12 cellular contexts compared by ENCODE assay signal in the genomic region with DNA sequence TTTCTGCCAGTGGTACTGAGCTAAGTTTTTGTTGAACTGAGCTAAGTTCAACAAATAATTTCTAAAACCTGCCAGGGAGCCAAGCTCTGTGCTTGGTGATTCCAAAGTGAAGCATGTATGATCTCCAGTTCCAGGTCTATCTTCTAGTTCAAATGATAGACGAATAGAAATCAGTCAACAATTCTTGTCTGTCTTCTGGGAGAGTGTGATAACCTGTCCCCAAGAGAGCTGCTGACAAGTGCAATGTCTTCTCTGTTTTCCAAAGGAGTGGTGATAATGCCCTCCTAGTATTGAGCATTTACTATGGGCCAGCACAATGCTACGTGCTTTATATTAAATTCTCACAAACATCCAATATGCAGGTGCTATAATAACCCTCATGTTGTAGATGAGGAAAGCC.
"Had no signal": no experiment of that assay in that cellular context is flagged by ENCODE, and none has a peak within 500 bp of the region (broad histone marks: within the 10 kb centered on the region; RNA-seq: fewer than 3 reads in every experiment).

No MANE protein-coding gene starts in this region.

- H3K4me3 ChIP-seq: psoas muscle, right lobe of liver had no signal

- H3K27ac Mint-ChIP-seq: activated CD4-positive, alpha-beta memory T cell treated with anti-CD3 and anti-CD28 coated beads, Interleukin-2, amount 10 ng/mL, durations not matched to agents 7 days and 5 days; activated naive CD4-positive, alpha-beta T cell treated with anti-CD3 and anti-CD28 coated beads, Interleukin-2, amount 50 U/mL, for 72 hours; activated T-cell treated with anti-CD3 and anti-CD28 coated beads, Interleukin-2, amount 50 U/mL, for 24 hours; effector memory CD8-positive, alpha-beta T cell; stimulated activated naive CD8-positive, alpha-beta T cell treated with anti-CD3 and anti-CD28 coated beads, Interleukin-15, Interleukin-2, amounts not matched to agents 100 ng/mL and 50 ng/mL, for 24 hours had no signal

- H3K9me3 ChIP-seq: psoas muscle, right lobe of liver had no signal

- H3K27me3 ChIP-seq: right lobe of liver had no signal

- H3K27me3 Mint-ChIP-seq: activated CD4-positive, alpha-beta memory T cell treated with anti-CD3 and anti-CD28 coated beads, Interleukin-2, amount 10 ng/mL, durations not matched to agents 7 days and 5 days; activated T-cell treated with anti-CD3 and anti-CD28 coated beads, Interleukin-2, amount 50 U/mL, for 24 hours had no signal

- ATAC-seq: activated naive CD4-positive, alpha-beta T cell treated with anti-CD3 and anti-CD28 coated beads, Interleukin-2, amount 50 U/mL, for 72 hours; effector memory CD8-positive, alpha-beta T cell; psoas muscle had no signal

- H3K4me3 Mint-ChIP-seq: activated CD4-positive, alpha-beta memory T cell treated with anti-CD3 and anti-CD28 coated beads, Interleukin-2, amount 10 ng/mL, durations not matched to agents 7 days and 5 days; activated T-cell treated with anti-CD3 and anti-CD28 coated beads, Interleukin-2, amount 50 U/mL, for 24 hours; central memory CD8-positive, alpha-beta T cell; effector memory CD8-positive, alpha-beta T cell; stimulated activated naive CD8-positive, alpha-beta T cell treated with anti-CD3 and anti-CD28 coated beads, Interleukin-15, Interleukin-2, amounts not matched to agents 100 ng/mL and 50 ng/mL, for 24 hours had no signal

- H3K36me3 ChIP-seq: right lobe of liver had no signal

- H3K27ac ChIP-seq: right lobe of liver had no signal

- DNase-seq: activated CD4-positive, alpha-beta memory T cell treated with anti-CD3 and anti-CD28 coated beads, Interleukin-2, amount 10 ng/mL, durations not matched to agents 7 days and 5 days; activated gamma-delta T cell; activated T-cell treated with anti-CD3 and anti-CD28 coated beads, Interleukin-2, amount 50 U/mL, for 24 hours; amniotic stem cell; effector memory CD8-positive, alpha-beta T cell; hippocampal formation; occipital lobe; psoas muscle; right lobe of liver had no signal
